ENCODE assay signal across 18 cellular contexts in the genomic region with DNA sequence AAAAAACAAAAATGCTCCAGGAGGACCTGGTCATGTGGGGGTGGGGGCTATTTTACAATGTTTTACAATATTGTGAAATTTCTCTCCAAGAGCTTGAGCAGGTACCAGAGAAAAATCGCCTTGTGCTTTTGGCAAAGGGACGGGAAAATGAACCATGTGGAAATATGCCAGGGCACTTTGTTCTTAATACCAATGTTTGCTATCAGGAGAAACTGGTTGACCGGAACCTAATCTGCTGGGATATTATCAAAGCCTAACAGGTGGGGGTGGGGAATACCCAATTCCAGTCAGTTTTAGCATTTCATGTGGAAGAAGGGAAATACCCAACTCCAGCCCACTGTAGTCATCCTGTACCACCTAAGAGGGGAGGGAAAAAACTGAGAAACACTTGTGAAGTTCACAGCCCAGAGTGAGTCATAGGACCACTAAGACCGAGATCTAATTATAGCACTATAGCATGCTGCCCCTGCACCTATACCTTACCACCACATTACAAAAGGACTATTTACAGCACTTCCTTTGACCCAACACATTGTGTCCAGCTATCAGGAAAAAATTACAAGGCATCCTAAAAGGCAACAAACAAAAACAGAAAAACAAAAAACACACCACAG.
A peak's percentile ranks its signal among the peaks of the same experiment; 100 is the strongest.
DNase-seq lines count a peak whose midpoint lies in the region; ATAC-seq and TF ChIP-seq lines count a peak whose summit lies in the region.
"Had no signal": no experiment of that assay in that cellular context is flagged by ENCODE, and none has a peak within 500 bp of the region (broad histone marks: within the 10 kb centered on the region; RNA-seq: fewer than 3 reads in every experiment).

No MANE protein-coding gene starts in this region.

- no peak for TF ChIP-seq CTCF in lower leg skin (IDR thresholded peaks at IDR 0.05)

- peaks cover 6% of the 10 kb centered on the region for H3K4me1 Mint-ChIP-seq in activated T-cell treated with anti-CD3 and anti-CD28 coated beads, Interleukin-2, amount 50 U/mL, for 72 hours (ENCODE audit: low read depth)
- H3K4me1 Mint-ChIP-seq in activated T-cell treated with anti-CD3 and anti-CD28 coated beads, Interleukin-2, amount 50 U/mL, for 24 hours (ENCODE audit: low read depth), result peaks cover 13% of the 10 kb centered on the region
- H3K4me1 Mint-ChIP-seq in activated naive CD8-positive, alpha-beta T cell treated with anti-CD3 and anti-CD28 coated beads, Interleukin-2, amount 50 U/mL, for 24 hours, result peaks cover 26% of the 10 kb centered on the region
- peaks cover 16% of the 10 kb centered on the region for H3K4me1 Mint-ChIP-seq in stimulated activated naive CD8-positive, alpha-beta T cell treated with anti-CD3 and anti-CD28 coated beads, Interleukin-15, amount 100 ng/mL, for 72 hours
- H3K4me1 Mint-ChIP-seq: memory B cell had no signal

- H3K36me3 Mint-ChIP-seq in activated T-cell treated with anti-CD3 and anti-CD28 coated beads, Interleukin-2, amount 50 U/mL, for 72 hours (ENCODE audit: insufficient read depth in 2 of 2), result no peaks in the 10 kb centered on the region
- no peaks in the 10 kb centered on the region for H3K36me3 Mint-ChIP-seq in activated T-cell treated with anti-CD3 and anti-CD28 coated beads, Interleukin-2, amount 50 U/mL, for 24 hours (ENCODE audit: low read depth)
- H3K36me3 Mint-ChIP-seq in activated naive CD8-positive, alpha-beta T cell treated with anti-CD3 and anti-CD28 coated beads, Interleukin-2, amount 50 U/mL, for 24 hours (ENCODE audit: low read depth), result no peaks in the 10 kb centered on the region
- H3K36me3 Mint-ChIP-seq: CD8-positive, alpha-beta T cell; memory B cell had no signal

- H3K9me3 Mint-ChIP-seq in activated T-cell treated with anti-CD3 and anti-CD28 coated beads, Interleukin-2, amount 50 U/mL, for 72 hours, result peaks cover 0 to 2% of the 10 kb centered on the region in 2 donors
- H3K9me3 Mint-ChIP-seq in activated T-cell treated with anti-CD3 and anti-CD28 coated beads, Interleukin-2, amount 50 U/mL, for 24 hours, result peaks cover 5% of the 10 kb centered on the region
- H3K9me3 Mint-ChIP-seq in activated naive CD8-positive, alpha-beta T cell treated with anti-CD3 and anti-CD28 coated beads, Interleukin-2, amount 50 U/mL, for 24 hours, result peaks cover 4% of the 10 kb centered on the region
- H3K9me3 Mint-ChIP-seq in stimulated activated naive CD8-positive, alpha-beta T cell treated with anti-CD3 and anti-CD28 coated beads, Interleukin-15, amount 100 ng/mL, for 72 hours, result peaks cover 0 to 6% of the 10 kb centered on the region in 2 donors
- H3K9me3 Mint-ChIP-seq: memory B cell had no signal

- no peak for TF ChIP-seq POLR2A in lower leg skin (IDR thresholded peaks at IDR 0.05)

- H3K27ac Mint-ChIP-seq in activated T-cell treated with anti-CD3 and anti-CD28 coated beads, Interleukin-2, amount 50 U/mL, for 72 hours, result no peak overlapping the region
- H3K27ac Mint-ChIP-seq in activated T-cell treated with anti-CD3 and anti-CD28 coated beads, Interleukin-2, amount 50 U/mL, for 24 hours, result no peak overlapping the region
- peak overlapping the region; percentile 9 for H3K27ac Mint-ChIP-seq in activated naive CD8-positive, alpha-beta T cell treated with anti-CD3 and anti-CD28 coated beads, Interleukin-2, amount 50 U/mL, for 24 hours
- no peak overlapping the region for H3K27ac Mint-ChIP-seq in stimulated activated naive CD8-positive, alpha-beta T cell treated with anti-CD3 and anti-CD28 coated beads, Interleukin-15, amount 100 ng/mL, for 72 hours
- H3K27ac Mint-ChIP-seq: CD8-positive, alpha-beta T cell; memory B cell; T-helper 2 cell treated with Interferon-gamma antibody and Interleukin-4, amounts not matched to agents 5 μg/mL and 100 μg/mL, for 36 hours had no signal

- H3K27me3 Mint-ChIP-seq in activated T-cell treated with anti-CD3 and anti-CD28 coated beads, Interleukin-2, amount 50 U/mL, for 72 hours (ENCODE audit: low read depth), result peaks cover 7% of the 10 kb centered on the region
- H3K27me3 Mint-ChIP-seq in activated T-cell treated with anti-CD3 and anti-CD28 coated beads, Interleukin-2, amount 50 U/mL, for 24 hours, result peaks cover 14% of the 10 kb centered on the region
- H3K27me3 Mint-ChIP-seq in activated naive CD8-positive, alpha-beta T cell treated with anti-CD3 and anti-CD28 coated beads, Interleukin-2, amount 50 U/mL, for 24 hours, result peaks cover 17% of the 10 kb centered on the region
- H3K27me3 Mint-ChIP-seq in stimulated activated naive CD8-positive, alpha-beta T cell treated with anti-CD3 and anti-CD28 coated beads, Interleukin-15, amount 100 ng/mL, for 72 hours, result peaks cover 19% of the 10 kb centered on the region

- no peak overlapping the region for H3K4me3 Mint-ChIP-seq in activated T-cell treated with anti-CD3 and anti-CD28 coated beads, Interleukin-2, amount 50 U/mL, for 72 hours
- no peak overlapping the region for H3K4me3 Mint-ChIP-seq in activated T-cell treated with anti-CD3 and anti-CD28 coated beads, Interleukin-2, amount 50 U/mL, for 24 hours
- no peak overlapping the region for H3K4me3 Mint-ChIP-seq in activated naive CD8-positive, alpha-beta T cell treated with anti-CD3 and anti-CD28 coated beads, Interleukin-2, amount 50 U/mL, for 24 hours
- no peak overlapping the region for H3K4me3 Mint-ChIP-seq in stimulated activated naive CD8-positive, alpha-beta T cell treated with anti-CD3 and anti-CD28 coated beads, Interleukin-15, amount 100 ng/mL, for 72 hours
- H3K4me3 Mint-ChIP-seq: CD8-positive, alpha-beta T cell; memory B cell; T-helper 2 cell treated with Interferon-gamma antibody and Interleukin-4, amounts not matched to agents 5 μg/mL and 100 μg/mL, for 36 hours had no signal

- no peak for DNase-seq in activated T-cell treated with anti-CD3 and anti-CD28 coated beads, Interleukin-2, amount 50 U/mL, for 72 hours
- no peak for DNase-seq in activated T-cell treated with anti-CD3 and anti-CD28 coated beads, Interleukin-2, amount 50 U/mL, for 24 hours
- DNase-seq in activated naive CD8-positive, alpha-beta T cell treated with anti-CD3 and anti-CD28 coated beads, Interleukin-2, amount 50 U/mL, for 24 hours, result no peak
- DNase-seq in stimulated activated naive CD8-positive, alpha-beta T cell treated with anti-CD3 and anti-CD28 coated beads, Interleukin-15, amount 100 ng/mL, for 72 hours, result no peak
- no peak for DNase-seq in COLO829 (ENCODE audit: low spot score)
- no peak for DNase-seq in lower leg skin (ENCODE audit: low spot score in 2 of 2)
- no peak for DNase-seq in posterior vena cava (ENCODE audit: low spot score)
- DNase-seq: caudate nucleus; CD8-positive, alpha-beta T cell; esophagus squamous epithelium; head of caudate nucleus; NCI-H146; NCI-H446 treated with DMSO at 0.1 percent for 48 hours; psoas muscle had no signal

- WGBS in lower leg skin, 2 donors, result 68 to 77% methylated on average over 4 of the region's 4 CpGs

- intact Hi-C loops in lower leg skin (cut with DNase I; ENCODE audit: low total_unique reads) (no loop called here), posterior vena cava (cut with DNase I) (no loop called here)

- H3K4me3 ChIP-seq in lower leg skin (ENCODE audit: low read depth, poor library complexity, severe bottlenecking), result no peak overlapping the region
- H3K4me3 ChIP-seq: esophagus squamous epithelium, psoas muscle, SJSA1 had no signal

- peak; percentile 71 to 80 for ATAC-seq in activated T-cell treated with anti-CD3 and anti-CD28 coated beads, Interleukin-2, amount 50 U/mL, for 72 hours (replicated peaks in 1 of 2)
- peak; percentile 53 for ATAC-seq in HG02642 (IDR thresholded peaks at IDR 0.05; ENCODE audit: poor library complexity, unreplicated experiment)
- peak; percentile 99 for ATAC-seq in activated naive CD8-positive, alpha-beta T cell treated with anti-CD3 and anti-CD28 coated beads, Interleukin-2, amount 50 U/mL, for 24 hours
- peak; percentile 98 for ATAC-seq in stimulated activated naive CD8-positive, alpha-beta T cell treated with anti-CD3 and anti-CD28 coated beads, Interleukin-15, amount 100 ng/mL, for 72 hours
- ATAC-seq: CD8-positive, alpha-beta T cell had no signal
